Comparison of ENCODE assay signal across 9 cellular contexts in the genomic region with DNA sequence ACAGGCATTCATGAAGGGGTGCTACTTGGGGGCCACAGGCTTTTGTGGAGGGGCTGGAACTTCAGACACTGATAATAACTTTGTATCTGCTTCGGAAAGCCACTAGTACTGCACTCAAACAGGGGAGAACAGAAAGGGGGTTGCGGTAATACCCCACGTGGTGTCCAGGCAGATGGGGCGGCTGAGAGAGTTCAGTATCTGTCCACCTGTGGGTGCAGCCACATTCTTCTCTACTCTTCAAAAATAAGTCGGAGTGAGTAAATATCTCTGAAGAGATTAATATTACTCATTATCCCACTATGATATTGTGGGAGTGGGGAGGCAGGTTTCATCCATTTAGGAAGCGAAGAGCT.
DNase-seq lines count a peak whose midpoint lies in the region; ATAC-seq and TF ChIP-seq lines count a peak whose summit lies in the region.
"Had no signal": no experiment of that assay in that cellular context is flagged by ENCODE, and none has a peak within 500 bp of the region (broad histone marks: within the 10 kb centered on the region; RNA-seq: fewer than 3 reads in every experiment).

No MANE protein-coding gene starts in this region.

- TF ChIP-seq CTCF in upper lobe of right lung (IDR thresholded peaks at IDR 0.05): no peak

- H3K27me3 Mint-ChIP-seq in activated naive CD4-positive, alpha-beta T cell treated with anti-CD3 and anti-CD28 coated beads, Interleukin-2, amount 50 U/mL, for 24 hours: no peaks in the 10 kb centered on the region
- H3K27me3 Mint-ChIP-seq in activated naive CD8-positive, alpha-beta T cell: no peaks in the 10 kb centered on the region

- peaks cover 15 to 26% of the 10 kb centered on the region in 2 donors for H3K4me1 ChIP-seq in mucosa of rectum (ENCODE audit: control insufficient read depth in 2 of 2, insufficient read depth in 2 of 2, low read length in 2 of 2)
- H3K4me1 ChIP-seq in upper lobe of right lung: peaks cover 27% of the 10 kb centered on the region

- no peaks in the 10 kb centered on the region for H3K36me3 ChIP-seq in mucosa of rectum (ENCODE audit: control insufficient read depth in 2 of 2, insufficient read depth in 2 of 2, low read length in 2 of 2)
- H3K36me3 ChIP-seq in upper lobe of right lung: no peaks in the 10 kb centered on the region
- H3K36me3 ChIP-seq: SJSA1 had no signal

- no peak for ATAC-seq in upper lobe of right lung
- ATAC-seq in GM21528 (IDR thresholded peaks at IDR 0.05; ENCODE audit: low FRiP score, unreplicated experiment): no peak

- H3K9me3 ChIP-seq in mucosa of rectum (ENCODE audit: control insufficient read depth in 2 of 2, low read length in 2 of 2): no peaks in the 10 kb centered on the region
- no peaks in the 10 kb centered on the region for H3K9me3 ChIP-seq in upper lobe of right lung
- H3K9me3 ChIP-seq: SJSA1 had no signal

- H3K4me3 ChIP-seq in mucosa of rectum (ENCODE audit: low read length in 2 of 2) (peak overlapping the region; percentile 69 to 78), upper lobe of right lung (no peak overlapping the region)
- H3K4me3 ChIP-seq: SJSA1 had no signal

- H3K4me1 Mint-ChIP-seq in activated naive CD4-positive, alpha-beta T cell treated with anti-CD3 and anti-CD28 coated beads, Interleukin-2, amount 50 U/mL, for 24 hours: peaks cover 55% of the 10 kb centered on the region
- peaks cover 42% of the 10 kb centered on the region for H3K4me1 Mint-ChIP-seq in activated naive CD8-positive, alpha-beta T cell (ENCODE audit: low read depth)

- H3K9ac ChIP-seq in mucosa of rectum (ENCODE audit: low read depth in 1 of 2, low read length in 2 of 2): peak overlapping the region in 1 of 2 donors; percentile 61

- H3K27me3 ChIP-seq in mucosa of rectum (ENCODE audit: control insufficient read depth in 2 of 2, insufficient read depth in 2 of 2, low read length in 2 of 2) (no peaks in the 10 kb centered on the region), upper lobe of right lung (no peaks in the 10 kb centered on the region)
- H3K27me3 ChIP-seq: SJSA1 had no signal

- no peaks in the 10 kb centered on the region for H3K9me3 Mint-ChIP-seq in activated naive CD4-positive, alpha-beta T cell treated with anti-CD3 and anti-CD28 coated beads, Interleukin-2, amount 50 U/mL, for 24 hours
- H3K9me3 Mint-ChIP-seq in activated naive CD8-positive, alpha-beta T cell (ENCODE audit: low read depth): no peaks in the 10 kb centered on the region

- intact Hi-C loops in upper lobe of right lung (cut with DNase I): loop anchor here (5.0 to 10.0 kb wide), 3 partner anchors 66 to 338 kb away; partner anchors contain the start of gene SSBP2

- no peaks in the 10 kb centered on the region for H3K36me3 Mint-ChIP-seq in activated naive CD4-positive, alpha-beta T cell treated with anti-CD3 and anti-CD28 coated beads, Interleukin-2, amount 50 U/mL, for 24 hours
- H3K36me3 Mint-ChIP-seq in activated naive CD8-positive, alpha-beta T cell: no peaks in the 10 kb centered on the region

- H3K27ac ChIP-seq in mucosa of rectum (ENCODE audit: low read depth in 2 of 2, low read length in 2 of 2) (peak overlapping the region in 1 of 2 donors; percentile 59), upper lobe of right lung (peak overlapping the region; percentile 95)
- H3K27ac ChIP-seq: SJSA1 had no signal

- H3K4me3 Mint-ChIP-seq in activated naive CD4-positive, alpha-beta T cell treated with anti-CD3 and anti-CD28 coated beads, Interleukin-2, amount 50 U/mL, for 24 hours: peak overlapping the region; percentile 83
- H3K4me3 Mint-ChIP-seq in activated naive CD8-positive, alpha-beta T cell: peak overlapping the region; percentile 97

- peak overlapping the region; percentile 71 for H3K27ac Mint-ChIP-seq in activated naive CD4-positive, alpha-beta T cell treated with anti-CD3 and anti-CD28 coated beads, Interleukin-2, amount 50 U/mL, for 24 hours
- H3K27ac Mint-ChIP-seq in activated naive CD8-positive, alpha-beta T cell: peak overlapping the region; percentile 99

- no peak for DNase-seq in activated naive CD4-positive, alpha-beta T cell (lab: John Stamatoyannopoulos, UW)
- DNase-seq in upper lobe of right lung (no peak), cerebellar nuclear complex (lab: John Stamatoyannopoulos, UW) (no peak)
- no peak for DNase-seq in stimulated activated naive CD4-positive, alpha-beta T cell treated with Interleukin-2 at 50 U/mL for 16 hours (lab: John Stamatoyannopoulos, UW)
